Comparison of ENCODE assay signal across 8 cellular contexts in the genomic region with DNA sequence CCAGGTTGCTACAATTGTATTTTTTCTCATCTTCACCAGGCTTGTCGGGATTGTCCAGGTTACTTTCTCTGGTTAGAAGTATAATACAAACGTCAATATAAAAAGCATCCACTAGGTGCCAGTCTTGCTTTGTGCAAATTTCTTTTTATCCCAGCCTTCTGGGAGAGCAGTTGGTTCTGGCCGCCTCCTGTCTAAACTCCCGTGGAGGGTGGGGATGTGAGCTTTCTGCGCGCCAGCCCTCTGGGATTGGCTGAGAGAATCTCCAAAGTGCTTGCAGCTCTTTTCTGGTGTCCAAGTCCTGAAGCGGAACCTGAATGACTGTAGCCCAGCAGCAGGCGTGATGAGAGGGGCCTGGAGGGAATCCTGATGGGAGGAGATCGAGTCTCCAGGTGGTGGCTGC. TPM values are rescaled to one million over a fixed set of nuclear protein-coding genes. Genes with fewer than 3 reads are reported as not detected.
A peak's percentile ranks its signal among the peaks of the same experiment; 100 is the strongest.
DNase-seq lines count a peak whose midpoint lies in the region; ATAC-seq, FAIRE-seq and TF ChIP-seq lines count a peak whose summit lies in the region.

No MANE protein-coding gene starts in this region.

- RAD21 ChIA-PET in GM12878 (lab: Charles Lee; ENCODE audit: unreplicated experiment), result interaction anchor here (0.7 kb wide), 1 partner anchor 243 kb away, joined by 3 read pairs; no protein-coding TSS in a partner anchor

- peak; percentile 32 for DNase-seq in activated gamma-delta T cell treated with Interleukin-2 at 50 U/mL for 16 hours
- no peak for DNase-seq in activated gamma-delta T cell (lab: John Stamatoyannopoulos, UW)
- DNase-seq in MV-4-11 (lab: John Stamatoyannopoulos, UW), result peak; percentile 51
- peak; percentile 62 for DNase-seq in RPMI8226
- DNase-seq in GM12878 (ENCODE audit: low read depth, low spot score), result peak; percentile 25
- peak; percentile 85 for DNase-seq in hepatocyte (ENCODE audit: low spot score)
- DNase-seq in sigmoid colon, result peak; percentile 81

- H3K9me3 ChIP-seq in GM12878 (replicated peaks; ENCODE audit: control insufficient read depth, insufficient read depth, low read length) (no peaks in the 10 kb centered on the region), hepatocyte (ENCODE audit: low read depth) (no peaks in the 10 kb centered on the region), sigmoid colon (no peaks in the 10 kb centered on the region)

- no TSS peak for BruUV-seq in GM12878 (replicated peaks; lab: Mats Ljungman, UMichigan)

- H3K79me2 ChIP-seq in GM12878 (ENCODE audit: control insufficient read depth, insufficient read depth, low read length), result no peaks in the 10 kb centered on the region
- no peaks in the 10 kb centered on the region for H3K79me2 ChIP-seq in hepatocyte

- no peaks in the 10 kb centered on the region for H3K9me2 ChIP-seq in hepatocyte (replicated peaks; ENCODE audit: insufficient read depth)

- H3K36me3 ChIP-seq in GM12878 (ENCODE audit: control insufficient read depth in 2 of 2, insufficient read depth in 2 of 2, low read length in 1 of 2) (no peaks in the 10 kb centered on the region), hepatocyte (replicated peaks; ENCODE audit: insufficient read depth, low read depth) (no peaks in the 10 kb centered on the region), sigmoid colon (no peaks in the 10 kb centered on the region)

- in situ Hi-C loops in GM12878 (cut with MboI), result loop anchor here (5.0 to 10.0 kb wide), 3 partner anchors 244 to 1116 kb away; no protein-coding TSS in a partner anchor

- H4K20me1 ChIP-seq in GM12878 (ENCODE audit: control insufficient read depth, insufficient read depth) (no peaks in the 10 kb centered on the region), hepatocyte (ENCODE audit: insufficient read depth, poor library complexity, severe bottlenecking) (no peaks in the 10 kb centered on the region)

- H3K9ac ChIP-seq in GM12878 (ENCODE audit: control insufficient read depth, insufficient read depth, low read length), result no peak overlapping the region; the same call in 1 of the 2 replicates

- CTCF ChIA-PET in GM12878 (lab: Yijun Ruan, JAX), result interaction anchor here (0.9 to 1.5 kb wide), 8 partner anchors 15 to 250 kb away, joined by 3 to 6 read pairs (median 4); a partner anchor contains a TSS

- H3K27me3 ChIP-seq in GM12878 (replicated peaks in 1 of 2; ENCODE audit: control insufficient read depth in 2 of 2, insufficient read depth in 2 of 2, low read length in 1 of 2) (no peaks in the 10 kb centered on the region), hepatocyte (no peaks in the 10 kb centered on the region), sigmoid colon (no peaks in the 10 kb centered on the region)

- peak; percentile 87 for FAIRE-seq in GM12878 (lab: Jason Lieb, UNC)

- H3K27ac ChIP-seq in GM12878 (ENCODE audit: control insufficient read depth, insufficient read depth), result no peak overlapping the region
- H3K27ac ChIP-seq in hepatocyte, result no peak overlapping the region
- no peak overlapping the region for H3K27ac ChIP-seq in sigmoid colon

- TF ChIP-seq CTCF in GM12878 (IDR thresholded peaks at IDR 0.05 in 2 of 3, conservative IDR thresholded peaks at IDR 0.05 in 1 of 3; ENCODE audit: control insufficient read depth in 2 of 3, extremely low read depth in 1 of 3, insufficient read depth in 1 of 3, low read depth in 3 of 3, low read length in 3 of 3) (peak; percentile 47 to 74 (median 68); a peak in 5 of 6 replicates), hepatocyte (IDR thresholded peaks at IDR 0.05; ENCODE audit: poor library complexity) (peak; percentile 73), sigmoid colon (IDR thresholded peaks at IDR 0.05) (peak; percentile 41 to 78 (median 61))

- H3K4me3 ChIP-seq in GM12878 (no peak overlapping the region), hepatocyte (no peak overlapping the region), sigmoid colon (peak overlapping the region in 1 of 4 donors; percentile 9)

- H3K4me1 ChIP-seq in GM12878 (ENCODE audit: control insufficient read depth, insufficient read depth, low read length) (no peaks in the 10 kb centered on the region), hepatocyte (ENCODE audit: insufficient read depth) (no peaks in the 10 kb centered on the region), sigmoid colon (peaks cover 0 to 12% (median 6%) of the 10 kb centered on the region in 4 donors)

- no peak overlapping the region for H2AFZ ChIP-seq in GM12878 (ENCODE audit: control insufficient read depth, low read depth, low read length)
- H2AFZ ChIP-seq in hepatocyte, result peak overlapping the region; percentile 3

- TF ChIP-seq POLR2A in GM12878 (IDR thresholded peaks at IDR 0.05; ENCODE audit: low read depth, low read length) (no peak), sigmoid colon (IDR thresholded peaks at IDR 0.05) (no peak)

- peak; percentile 95 for TF ChIP-seq RAD21 in GM12878 (IDR thresholded peaks at IDR 0.05; ENCODE audit: insufficient read depth, low read depth, low read length)

- intact Hi-C loops in GM12878 (cut with micrococcal nuclease; ENCODE audit: unreplicated experiment), result loop anchor here (1.0 to 5.0 kb wide), 4 partner anchors 239 to 1114 kb away; a partner anchor contains a TSS
- intact Hi-C loops in sigmoid colon (cut with DNase I), result loop anchor here (1.0 to 10.0 kb wide), 4 partner anchors 55 to 1126 kb away; a partner anchor contains a TSS

- no peak for TF ChIP-seq EP300 in GM12878 (IDR thresholded peaks at IDR 0.05; ENCODE audit: borderline replicate concordance in 1 of 2, control insufficient read depth in 1 of 2, low read depth in 2 of 2, low read length in 2 of 2)
- TF ChIP-seq EP300 in sigmoid colon (IDR thresholded peaks at IDR 0.05), result peak in 1 of 4 donors; percentile 4

- ATAC-seq in GM12878, result peak; percentile 91
- no peak for ATAC-seq in GM19467 (IDR thresholded peaks at IDR 0.05; ENCODE audit: unreplicated experiment)

- H3K4me2 ChIP-seq in GM12878 (ENCODE audit: control insufficient read depth, insufficient read depth) (no peak overlapping the region), hepatocyte (peak overlapping the region; percentile 59)

- POLR2A ChIA-PET in GM12878 (lab: Charles Lee), result no interaction called here

- 27% methylated on average over 9 of the region's 9 CpGs for WGBS in GM12878 (ENCODE audit: insufficient coverage, insufficient replicate concordance, low lambda C conversion rate, missing lambda C conversion rate)
- WGBS in hepatocyte (ENCODE audit: low lambda C conversion rate, missing lambda C conversion rate), result 16% methylated on average over 9 of the region's 9 CpGs
- WGBS in sigmoid colon, 2 donors, result 23 to 24% methylated on average over 9 of the region's 9 CpGs

- SMC1A ChIA-PET in GM12878 (lab: Charles Lee; ENCODE audit: uncharacterized antibody, unreplicated experiment), result interaction anchor here (0.9 to 1.8 kb wide), 4 partner anchors 9 to 254 kb away, joined by 3 to 6 read pairs (median 4); no protein-coding TSS in a partner anchor

TF ChIP-seq in GM12878, 131 proteins besides CTCF, POLR2A, EP300 and RAD21 (continues in another document):
- TF ChIP-seq SMC3 (IDR thresholded peaks at IDR 0.05; ENCODE audit: borderline replicate concordance, low read length) (peak; percentile 83), SREBF2 (IDR thresholded peaks at IDR 0.05; ENCODE audit: low read length) (no peak), POU2F2 (IDR thresholded peaks at IDR 0.05; ENCODE audit: borderline replicate concordance, low read depth, low read length) (no peak), HCFC1 (IDR thresholded peaks at IDR 0.05; ENCODE audit: low read length) (no peak), FOXM1 (IDR thresholded peaks at IDR 0.05; ENCODE audit: low read depth, low read length) (peak; percentile 37; the same call in 1 of the 2 replicates), NFIC (IDR thresholded peaks at IDR 0.05; ENCODE audit: low read depth, low read length) (no peak), TCF7 (IDR thresholded peaks at IDR 0.05; ENCODE audit: borderline replicate concordance) (no peak), TARDBP (IDR thresholded peaks at IDR 0.05; ENCODE audit: borderline replicate concordance) (no peak), CBX3 (IDR thresholded peaks at IDR 0.05; ENCODE audit: borderline replicate concordance, low read depth) (no peak)

RNA-seq across cellular contexts. Expression of a gene that starts 22.4 kb away (rescaled TPM):
- 0.06 and 0.42 TPM in 2 replicates for total RNA-seq in GM12878 (2013; cell fraction: nucleolus; rRNA removed)
- total RNA-seq in GM12878 (2014; rRNA removed) (0.06 and 0.11 TPM in 2 replicates), GM12878 (2014; rRNA removed; fragmentation: Illumina TruSeq; extraction: Trizol) (not detected in 2 replicates), GM12878 (2021) (not detected in 2 replicates), hepatocyte (0.47 and 0.92 TPM in 2 replicates), sigmoid colon (1 to 10 TPM in 2 of 4 donors, under 1 TPM in 2; 0.28 to 3.2 (median 1.8) TPM)
- not detected for polyA plus RNA-seq in GM12878 (2011; ENCODE audit: low read depth)
- polyA plus RNA-seq in GM12878 (2011; rRNA removed) (not detected in 2 replicates), GM12878 (2014; fragmentation: Illumina TruSeq; extraction: Trizol) (0.03 TPM in 1 of 2 replicates, not detected in the other), GM12878 (2014; fragmentation: Nextera tagmentation; extraction: Ambion mirVana) (not detected), GM12878 (2014; rRNA removed) (0.01 TPM in 1 of 2 replicates, not detected in the other), GM12878 (2016; fragmentation: Nextera tagmentation; extraction: Ambion mirVana) (not detected), hepatocyte (1.3 and 2.1 TPM in 2 replicates), sigmoid colon (under 1 TPM in 1 of 3 donors, not detected in 2; 0.23 TPM)
- polyA plus RNA-seq in GM12878 (2011; cell fraction: cytosol; rRNA removed), result 0.03 TPM in 2 replicates
- polyA plus RNA-seq in GM12878 (2011; cell fraction: nucleus; rRNA removed), result 0.31 and 0.39 TPM in 2 replicates
- 0.08 and 0.15 TPM in 2 replicates for polyA plus RNA-seq in GM12878 (2012)
- polyA minus RNA-seq in GM12878 (2011; rRNA and poly(A)+ RNA removed), result not detected in 2 replicates
- not detected in 2 replicates for polyA minus RNA-seq in GM12878 (2011; cell fraction: cytosol; rRNA and poly(A)+ RNA removed)
- polyA minus RNA-seq in GM12878 (2011; cell fraction: nucleus; rRNA and poly(A)+ RNA removed), result under 0.01 and 0.10 TPM in 2 replicates
